1 cellular context compared by ENCODE assay signal in genomic region chr16:66751135-66751991, GRCh38.
A peak's percentile ranks its signal among the peaks of the same experiment; 100 is the strongest.
TF ChIP-seq lines count a peak whose summit lies in the region.

DYNC1LI2 (minus strand) TSS chr16:66751609; CDS start chr16:66751591, 18 bp downstream.

TF ChIP-seq in GM12878, 131 proteins besides CTCF, POLR2A, EP300 and RAD21 (continued from another document and continues in another):
- no peak for TF ChIP-seq PRDM15 (CRISPR knock-in tag; IDR thresholded peaks at IDR 0.05)
- TF ChIP-seq TCF7 (IDR thresholded peaks at IDR 0.05; ENCODE audit: borderline replicate concordance): no peak
- no peak for TF ChIP-seq RELB (IDR thresholded peaks at IDR 0.05; ENCODE audit: low read depth)
- TF ChIP-seq CREM (IDR thresholded peaks at IDR 0.05; ENCODE audit: low read depth): no peak; the same call in 1 of the 2 replicates
- peak; percentile 88 for TF ChIP-seq KLF5 (IDR thresholded peaks at IDR 0.05; ENCODE audit: partially characterized antibody)
- TF ChIP-seq PML (IDR thresholded peaks at IDR 0.05; ENCODE audit: low read length): no peak
- TF ChIP-seq MYB (IDR thresholded peaks at IDR 0.05; ENCODE audit: borderline replicate concordance, low read depth, low read length): peak; percentile 99
- TF ChIP-seq SRF (IDR thresholded peaks at IDR 0.05; ENCODE audit: low read depth in 2 of 2, low read length in 2 of 2): no peak
- TF ChIP-seq RELA (IDR thresholded peaks at IDR 0.05; ENCODE audit: borderline replicate concordance, partially characterized antibody): peak; percentile 94
- peak; percentile 54; the same call in 1 of the 2 replicates for TF ChIP-seq JUND (IDR thresholded peaks at IDR 0.05; ENCODE audit: low read depth, low read length)
- TF ChIP-seq PKNOX1 (IDR thresholded peaks at IDR 0.05): no peak
- no peak for TF ChIP-seq NFYA (IDR thresholded peaks at IDR 0.05; ENCODE audit: borderline replicate concordance, low read depth, low read length)
- TF ChIP-seq FOS (IDR thresholded peaks at IDR 0.05; ENCODE audit: borderline replicate concordance, extremely low read depth, insufficient read length): no peak
- peak; percentile 57; the same call in 1 of the 2 replicates for TF ChIP-seq IRF3 (IDR thresholded peaks at IDR 0.05)
- TF ChIP-seq CBX5 (IDR thresholded peaks at IDR 0.05; ENCODE audit: low read depth): no peak
- TF ChIP-seq CREB1 (IDR thresholded peaks at IDR 0.05; ENCODE audit: low read depth): no peak; the same call in 1 of the 2 replicates
- no peak for TF ChIP-seq TCF3 (IDR thresholded peaks at IDR 0.05; ENCODE audit: borderline replicate concordance, insufficient read depth, low read depth, low read length)
- peak; percentile 81; the same call in 1 of the 2 replicates for TF ChIP-seq ZNF217 (IDR thresholded peaks at IDR 0.05)
- no peak for TF ChIP-seq TARDBP (IDR thresholded peaks at IDR 0.05; ENCODE audit: borderline replicate concordance)
- TF ChIP-seq MYC (IDR thresholded peaks at IDR 0.05; ENCODE audit: insufficient read depth, insufficient read length, insufficient replicate concordance, low read length, severe bottlenecking): peak; percentile 96
- no peak for TF ChIP-seq STAT3 (IDR thresholded peaks at IDR 0.05; ENCODE audit: low read depth, low read length)
- TF ChIP-seq ZNF622 (IDR thresholded peaks at IDR 0.05): no peak
- no peak for TF ChIP-seq ATF7 (IDR thresholded peaks at IDR 0.05; ENCODE audit: low read depth)
- no peak for TF ChIP-seq CHD1 (IDR thresholded peaks at IDR 0.05; ENCODE audit: low read depth, low read length)
- no peak for TF ChIP-seq MEF2A (IDR thresholded peaks at IDR 0.05; ENCODE audit: insufficient read depth, low read depth, low read length)
- TF ChIP-seq ZSCAN29 (IDR thresholded peaks at IDR 0.05): peak; percentile 79
- TF ChIP-seq POLR2AphosphoS2 (IDR thresholded peaks at IDR 0.05; ENCODE audit: low read depth, low read length): peak; percentile 49; the same call in 1 of the 2 replicates
- TF ChIP-seq, protein P1, sequence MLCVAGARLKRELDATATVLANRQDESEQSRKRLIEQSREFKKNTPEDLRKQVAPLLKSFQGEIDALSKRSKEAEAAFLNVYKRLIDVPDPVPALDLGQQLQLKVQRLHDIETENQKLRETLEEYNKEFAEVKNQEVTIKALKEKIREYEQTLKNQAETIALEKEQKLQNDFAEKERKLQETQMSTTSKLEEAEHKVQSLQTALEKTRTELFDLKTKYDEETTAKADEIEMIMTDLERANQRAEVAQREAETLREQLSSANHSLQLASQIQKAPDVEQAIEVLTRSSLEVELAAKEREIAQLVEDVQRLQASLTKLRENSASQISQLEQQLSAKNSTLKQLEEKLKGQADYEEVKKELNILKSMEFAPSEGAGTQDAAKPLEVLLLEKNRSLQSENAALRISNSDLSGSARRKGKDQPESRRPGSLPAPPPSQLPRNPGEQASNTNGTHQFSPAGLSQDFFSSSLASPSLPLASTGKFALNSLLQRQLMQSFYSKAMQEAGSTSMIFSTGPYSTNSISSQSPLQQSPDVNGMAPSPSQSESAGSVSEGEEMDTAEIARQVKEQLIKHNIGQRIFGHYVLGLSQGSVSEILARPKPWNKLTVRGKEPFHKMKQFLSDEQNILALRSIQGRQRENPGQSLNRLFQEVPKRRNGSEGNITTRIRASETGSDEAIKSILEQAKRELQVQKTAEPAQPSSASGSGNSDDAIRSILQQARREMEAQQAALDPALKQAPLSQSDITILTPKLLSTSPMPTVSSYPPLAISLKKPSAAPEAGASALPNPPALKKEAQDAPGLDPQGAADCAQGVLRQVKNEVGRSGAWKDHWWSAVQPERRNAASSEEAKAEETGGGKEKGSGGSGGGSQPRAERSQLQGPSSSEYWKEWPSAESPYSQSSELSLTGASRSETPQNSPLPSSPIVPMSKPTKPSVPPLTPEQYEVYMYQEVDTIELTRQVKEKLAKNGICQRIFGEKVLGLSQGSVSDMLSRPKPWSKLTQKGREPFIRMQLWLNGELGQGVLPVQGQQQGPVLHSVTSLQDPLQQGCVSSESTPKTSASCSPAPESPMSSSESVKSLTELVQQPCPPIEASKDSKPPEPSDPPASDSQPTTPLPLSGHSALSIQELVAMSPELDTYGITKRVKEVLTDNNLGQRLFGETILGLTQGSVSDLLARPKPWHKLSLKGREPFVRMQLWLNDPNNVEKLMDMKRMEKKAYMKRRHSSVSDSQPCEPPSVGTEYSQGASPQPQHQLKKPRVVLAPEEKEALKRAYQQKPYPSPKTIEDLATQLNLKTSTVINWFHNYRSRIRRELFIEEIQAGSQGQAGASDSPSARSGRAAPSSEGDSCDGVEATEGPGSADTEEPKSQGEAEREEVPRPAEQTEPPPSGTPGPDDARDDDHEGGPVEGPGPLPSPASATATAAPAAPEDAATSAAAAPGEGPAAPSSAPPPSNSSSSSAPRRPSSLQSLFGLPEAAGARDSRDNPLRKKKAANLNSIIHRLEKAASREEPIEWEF (IDR thresholded peaks at IDR 0.05; ENCODE audit: insufficient replicate concordance, low read depth, low read length): no peak
- no peak for TF ChIP-seq NBN (IDR thresholded peaks at IDR 0.05)
- TF ChIP-seq BRCA1 (IDR thresholded peaks at IDR 0.05; ENCODE audit: low read depth, low read length): no peak
- TF ChIP-seq, protein P2, sequence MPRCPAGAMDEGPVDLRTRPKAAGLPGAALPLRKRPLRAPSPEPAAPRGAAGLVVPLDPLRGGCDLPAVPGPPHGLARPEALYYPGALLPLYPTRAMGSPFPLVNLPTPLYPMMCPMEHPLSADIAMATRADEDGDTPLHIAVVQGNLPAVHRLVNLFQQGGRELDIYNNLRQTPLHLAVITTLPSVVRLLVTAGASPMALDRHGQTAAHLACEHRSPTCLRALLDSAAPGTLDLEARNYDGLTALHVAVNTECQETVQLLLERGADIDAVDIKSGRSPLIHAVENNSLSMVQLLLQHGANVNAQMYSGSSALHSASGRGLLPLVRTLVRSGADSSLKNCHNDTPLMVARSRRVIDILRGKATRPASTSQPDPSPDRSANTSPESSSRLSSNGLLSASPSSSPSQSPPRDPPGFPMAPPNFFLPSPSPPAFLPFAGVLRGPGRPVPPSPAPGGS (IDR thresholded peaks at IDR 0.05; ENCODE audit: borderline replicate concordance, insufficient read depth, low read depth, low read length, poor library complexity, severe bottlenecking): peak; percentile 31
- TF ChIP-seq SREBF2 (IDR thresholded peaks at IDR 0.05; ENCODE audit: low read length): no peak
- TF ChIP-seq, protein P3, sequence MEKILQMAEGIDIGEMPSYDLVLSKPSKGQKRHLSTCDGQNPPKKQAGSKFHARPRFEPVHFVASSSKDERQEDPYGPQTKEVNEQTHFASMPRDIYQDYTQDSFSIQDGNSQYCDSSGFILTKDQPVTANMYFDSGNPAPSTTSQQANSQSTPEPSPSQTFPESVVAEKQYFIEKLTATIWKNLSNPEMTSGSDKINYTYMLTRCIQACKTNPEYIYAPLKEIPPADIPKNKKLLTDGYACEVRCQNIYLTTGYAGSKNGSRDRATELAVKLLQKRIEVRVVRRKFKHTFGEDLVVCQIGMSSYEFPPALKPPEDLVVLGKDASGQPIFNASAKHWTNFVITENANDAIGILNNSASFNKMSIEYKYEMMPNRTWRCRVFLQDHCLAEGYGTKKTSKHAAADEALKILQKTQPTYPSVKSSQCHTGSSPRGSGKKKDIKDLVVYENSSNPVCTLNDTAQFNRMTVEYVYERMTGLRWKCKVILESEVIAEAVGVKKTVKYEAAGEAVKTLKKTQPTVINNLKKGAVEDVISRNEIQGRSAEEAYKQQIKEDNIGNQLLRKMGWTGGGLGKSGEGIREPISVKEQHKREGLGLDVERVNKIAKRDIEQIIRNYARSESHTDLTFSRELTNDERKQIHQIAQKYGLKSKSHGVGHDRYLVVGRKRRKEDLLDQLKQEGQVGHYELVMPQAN (conservative IDR thresholded peaks at IDR 0.05): peak; percentile 72; the same call in 1 of the 2 replicates
- TF ChIP-seq TAF1 (IDR thresholded peaks at IDR 0.05; ENCODE audit: borderline replicate concordance, low read depth, low read length): peak; percentile 90; the same call in 1 of the 2 replicates
- TF ChIP-seq, protein P4, sequence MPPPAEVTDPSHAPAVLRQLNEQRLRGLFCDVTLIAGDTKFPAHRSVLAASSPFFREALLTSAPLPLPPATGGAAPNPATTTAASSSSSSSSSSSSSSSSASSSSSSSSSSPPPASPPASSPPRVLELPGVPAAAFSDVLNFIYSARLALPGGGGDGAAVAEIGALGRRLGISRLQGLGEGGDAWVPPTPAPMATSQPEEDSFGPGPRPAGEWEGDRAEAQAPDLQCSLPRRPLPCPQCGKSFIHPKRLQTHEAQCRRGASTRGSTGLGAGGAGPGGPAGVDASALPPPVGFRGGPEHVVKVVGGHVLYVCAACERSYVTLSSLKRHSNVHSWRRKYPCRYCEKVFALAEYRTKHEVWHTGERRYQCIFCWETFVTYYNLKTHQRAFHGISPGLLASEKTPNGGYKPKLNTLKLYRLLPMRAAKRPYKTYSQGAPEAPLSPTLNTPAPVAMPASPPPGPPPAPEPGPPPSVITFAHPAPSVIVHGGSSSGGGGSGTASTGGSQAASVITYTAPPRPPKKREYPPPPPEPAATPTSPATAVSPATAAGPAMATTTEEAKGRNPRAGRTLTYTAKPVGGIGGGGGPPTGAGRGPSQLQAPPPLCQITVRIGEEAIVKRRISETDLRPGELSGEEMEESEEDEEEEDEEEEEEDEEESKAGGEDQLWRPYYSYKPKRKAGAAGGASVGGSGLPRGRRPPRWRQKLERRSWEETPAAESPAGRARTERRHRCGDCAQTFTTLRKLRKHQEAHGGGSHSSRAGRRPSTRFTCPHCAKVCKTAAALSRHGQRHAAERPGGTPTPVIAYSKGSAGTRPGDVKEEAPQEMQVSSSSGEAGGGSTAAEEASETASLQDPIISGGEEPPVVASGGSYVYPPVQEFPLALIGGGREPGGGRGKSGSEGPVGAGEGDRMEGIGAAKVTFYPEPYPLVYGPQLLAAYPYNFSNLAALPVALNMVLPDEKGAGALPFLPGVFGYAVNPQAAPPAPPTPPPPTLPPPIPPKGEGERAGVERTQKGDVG (CRISPR knock-in tag; IDR thresholded peaks at IDR 0.05): no peak
- peak; percentile 77 for TF ChIP-seq GATAD2B (conservative IDR thresholded peaks at IDR 0.05; ENCODE audit: low read depth)
- TF ChIP-seq RFX5 (IDR thresholded peaks at IDR 0.05; ENCODE audit: low read depth, low read length): no peak
